ENCODE assay signal across 8 cellular contexts in genomic region chr10:104254493-104255243, GRCh38. TPM values are rescaled to one million over a fixed set of nuclear protein-coding genes. Genes with fewer than 3 reads are reported as not detected.
DNase-seq lines count a peak whose midpoint lies in the region; ATAC-seq and TF ChIP-seq lines count a peak whose summit lies in the region.

Gene GSTO1 (plus strand): TSS chr10:104254892. CDS start chr10:104254929, 37 bp downstream.

- POLR2A ChIA-PET in BJ (lab: Charles Lee) (interaction anchor here (0.6 kb wide), 1 partner anchor 15 kb away, joined by 8 read pairs; no protein-coding TSS in a partner anchor), RWPE1 (lab: Yijun Ruan, JAX; ENCODE audit: low non-redundant PET) (interaction anchor here (0.5 to 0.6 kb wide), 3 partner anchors 159 to 1698 kb away, joined by 3 to 7 read pairs (median 4); no protein-coding TSS in a partner anchor)

- peak within 1 kb of the TSS; percentile 94 for H3K27ac ChIP-seq in RWPE1
- H3K27ac ChIP-seq in tibial nerve, result peak within 1 kb of the TSS; percentile 76 to 100 (median 96)

- ATAC-seq in HG03378 (IDR thresholded peaks at IDR 0.05; ENCODE audit: unreplicated experiment), result peak; percentile 42
- ATAC-seq in natural killer cell treated with Interleukin-12 subunit alpha and Interleukin-12 subunit beta and Interleukin-15 and Interleukin-18, amount 100 ng/mL, for 72 hours, result peak; percentile 88 to 91

- CTCF ChIA-PET in BJ (lab: Yijun Ruan, JAX) (interaction anchor here (0.6 to 2.1 kb wide), 4 partner anchors 20 to 301 kb away, joined by 3 to 14 read pairs (median 4); no protein-coding TSS in a partner anchor), RWPE1 (lab: Yijun Ruan, JAX) (interaction anchor here (0.5 to 1.1 kb wide), 3 partner anchors 23 to 210 kb away, joined by 3 to 4 read pairs (median 3); partner anchors contain the start of gene CFAP43)

- peak within 1 kb of the TSS; percentile 85 for H3K4me3 ChIP-seq in BJ (ENCODE audit: low read depth, low read length)
- peak within 1 kb of the TSS; percentile 82 for H3K4me3 ChIP-seq in fibroblast of villous mesenchyme (ENCODE audit: low read depth, low read length)
- peak within 1 kb of the TSS; percentile 60 to 97 (median 84) for H3K4me3 ChIP-seq in tibial nerve

- H3K36me3 ChIP-seq in BJ (ENCODE audit: control insufficient read depth, insufficient read depth, low read length), result peaks cover 5% of the 10 kb centered on the region
- H3K36me3 ChIP-seq in tibial nerve, result peaks cover 0 to 18% (median 0%) of the 10 kb centered on the region in 3 donors

- no peaks in the 10 kb centered on the region for H3K9me3 Mint-ChIP-seq in natural killer cell treated with Interleukin-12 subunit alpha and Interleukin-12 subunit beta and Interleukin-15 and Interleukin-18, amount 100 ng/mL, for 72 hours

- H3K4me1 Mint-ChIP-seq in natural killer cell treated with Interleukin-12 subunit alpha and Interleukin-12 subunit beta and Interleukin-15 and Interleukin-18, amount 100 ng/mL, for 72 hours (ENCODE audit: low read depth in 2 of 2), result peaks cover 49 to 53% of the 10 kb centered on the region in 2 donors

- H3K27ac Mint-ChIP-seq in natural killer cell treated with Interleukin-12 subunit alpha and Interleukin-12 subunit beta and Interleukin-15 and Interleukin-18, amount 100 ng/mL, for 72 hours, result peak within 1 kb of the TSS; percentile 95 to 98

- H3K27me3 ChIP-seq in BJ (ENCODE audit: control insufficient read depth, insufficient read depth, low read length) (peaks cover 1% of the 10 kb centered on the region; the same call in 1 of the 2 replicates), tibial nerve (no peaks in the 10 kb centered on the region)

- peak in 1 of 2 donors; percentile 92 for TF ChIP-seq EP300 in tibial nerve (IDR thresholded peaks at IDR 0.05)

- peaks cover 6 to 11% of the 10 kb centered on the region in 2 donors for H3K27me3 Mint-ChIP-seq in natural killer cell treated with Interleukin-12 subunit alpha and Interleukin-12 subunit beta and Interleukin-15 and Interleukin-18, amount 100 ng/mL, for 72 hours

- peak within 1 kb of the TSS; percentile 100 for H3K4me3 Mint-ChIP-seq in natural killer cell treated with Interleukin-12 subunit alpha and Interleukin-12 subunit beta and Interleukin-15 and Interleukin-18, amount 100 ng/mL, for 72 hours

- peaks cover 19% of the 10 kb centered on the region for H3K36me3 Mint-ChIP-seq in natural killer cell treated with Interleukin-12 subunit alpha and Interleukin-12 subunit beta and Interleukin-15 and Interleukin-18, amount 100 ng/mL, for 72 hours

- H3K4me1 ChIP-seq in tibial nerve, result peaks cover 0 to 43% (median 16%) of the 10 kb centered on the region in 4 donors

- peak; percentile 24; the same call in 1 of the 2 replicates for TF ChIP-seq CTCF in BJ (IDR thresholded peaks at IDR 0.05; ENCODE audit: insufficient read depth, low read depth, low read length)
- no peak for TF ChIP-seq CTCF in RWPE1 (conservative IDR thresholded peaks at IDR 0.05; ENCODE audit: low read depth)
- TF ChIP-seq CTCF in fibroblast of villous mesenchyme (IDR thresholded peaks at IDR 0.05; ENCODE audit: insufficient read depth, low read depth, low read length), result peak; percentile 2
- TF ChIP-seq CTCF in tibial nerve (IDR thresholded peaks at IDR 0.05), result peak in 1 of 5 experiments; percentile 7

- 0 to 1% methylated on average over 25 to 29 of the region's 63 CpGs for WGBS in tibial nerve, 2 donors

- DNase-seq in BJ (ENCODE audit: low read depth) (no peak), GM19238 (ENCODE audit: insufficient read length, low spot score) (peak; percentile 55), RWPE1 (ENCODE audit: low spot score) (peak; percentile 82), activated gamma-delta T cell treated with Interleukin-2 at 50 U/mL for 16 hours (peak; percentile 53), fibroblast of villous mesenchyme (ENCODE audit: low read depth) (peak; percentile 82), tibial nerve (ENCODE audit: low spot score in 2 of 2) (peak; percentile 63 to 70)
- DNase-seq in natural killer cell treated with Interleukin-12 subunit alpha and Interleukin-12 subunit beta and Interleukin-15 and Interleukin-18, amount 100 ng/mL, for 72 hours (ENCODE audit: low spot score), result peak; percentile 78

- no peaks in the 10 kb centered on the region for H3K9me3 ChIP-seq in tibial nerve

- peak; percentile 58 to 76 for TF ChIP-seq POLR2A in tibial nerve (IDR thresholded peaks at IDR 0.05)

RNA-seq across cellular contexts. Expression of gene GSTO1, which starts in this region (rescaled TPM):
- 79.3 and 149 TPM in 2 replicates for polyA plus RNA-seq in BJ (2011; rRNA removed)
- 29.9 and 36.8 TPM in 2 replicates for polyA minus RNA-seq in BJ (2011; rRNA and poly(A)+ RNA removed)
- 156 and 175 TPM in 2 replicates for total RNA-seq in fibroblast of villous mesenchyme
- 100 to 1,000 TPM; 101 to 111 TPM for total RNA-seq in natural killer cell treated with Interleukin-12 subunit alpha and Interleukin-12 subunit beta and Interleukin-15 and Interleukin-18, amount 100 ng/mL, for 72 hours
- 10 to 100 TPM; 51.6 to 84.6 (median 68.1) TPM for total RNA-seq in tibial nerve
